1 cellular context compared by ENCODE assay signal in genomic region chr12:130696377-130696776, GRCh38.
TF ChIP-seq lines count a peak whose summit lies in the region.

No MANE protein-coding gene starts in this region.

TF ChIP-seq in K562, 482 proteins besides CTCF, POLR2A, EP300 and RAD21 (continued from another document):
- TF ChIP-seq CREB3L1 (IDR thresholded peaks at IDR 0.05; ENCODE audit: borderline replicate concordance, low read depth) = no peak
- peak; percentile 96 for TF ChIP-seq MAFF (IDR thresholded peaks at IDR 0.05; ENCODE audit: low read length)
- no peak for TF ChIP-seq POLR2G (IDR thresholded peaks at IDR 0.05; ENCODE audit: low read depth, low read length)
- TF ChIP-seq ARID3B (CRISPR knock-in tag; IDR thresholded peaks at IDR 0.05; ENCODE audit: borderline replicate concordance) = no peak
- no peak for TF ChIP-seq KHSRP (IDR thresholded peaks at IDR 0.05)
- TF ChIP-seq SMARCA4 (IDR thresholded peaks at IDR 0.05) = no peak
- no peak for TF ChIP-seq AFF1 (IDR thresholded peaks at IDR 0.05; ENCODE audit: low read depth in 1 of 2, partially characterized antibody in 2 of 2)
- peak; percentile 95 for TF ChIP-seq ZNF316 (IDR thresholded peaks at IDR 0.05)
- no peak for TF ChIP-seq NKRF (IDR thresholded peaks at IDR 0.05; ENCODE audit: borderline replicate concordance)
- TF ChIP-seq MAFG (tag; conservative IDR thresholded peaks at IDR 0.05) = peak; percentile 93
- no peak for TF ChIP-seq TFAM (CRISPR knock-in tag; conservative IDR thresholded peaks at IDR 0.05)
- peak; percentile 92 for TF ChIP-seq C11orf30 (IDR thresholded peaks at IDR 0.05; ENCODE audit: low read depth)
- no peak for TF ChIP-seq GTF2A2 (tag; IDR thresholded peaks at IDR 0.05)
- no peak for TF ChIP-seq CTBP1 (IDR thresholded peaks at IDR 0.05; ENCODE audit: borderline replicate concordance)
- TF ChIP-seq E2F8 (IDR thresholded peaks at IDR 0.05; ENCODE audit: low read depth, partially characterized antibody) = no peak
- TF ChIP-seq KLF16 (IDR thresholded peaks at IDR 0.05) = no peak
- peak; percentile 94 for TF ChIP-seq MAFK (IDR thresholded peaks at IDR 0.05; ENCODE audit: low read length)
- TF ChIP-seq KAT2B (IDR thresholded peaks at IDR 0.05; ENCODE audit: low read depth, low read length) = no peak
- no peak for TF ChIP-seq PTTG1 (tag; IDR thresholded peaks at IDR 0.05; ENCODE audit: low read depth)
- no peak for TF ChIP-seq KDM2B (CRISPR knock-in tag; IDR thresholded peaks at IDR 0.05)
- no peak for TF ChIP-seq THAP7 (CRISPR knock-in tag; IDR thresholded peaks at IDR 0.05)
- no peak for TF ChIP-seq CREBBP (IDR thresholded peaks at IDR 0.05; ENCODE audit: low read depth, low read length)
- TF ChIP-seq NFXL1 (CRISPR knock-in tag; IDR thresholded peaks at IDR 0.05) = no peak
- no peak for TF ChIP-seq MYBL2 (IDR thresholded peaks at IDR 0.05; ENCODE audit: low read depth)
- no peak for TF ChIP-seq MYBL2 (CRISPR knock-in tag; IDR thresholded peaks at IDR 0.05; ENCODE audit: borderline replicate concordance)
TF ChIP-seq in K562: peak in this region for 6.
